In genomic region chr5:80177236-80177635, GRCh38 we compare ENCODE assay signal across 1 cellular context.
TF ChIP-seq lines count a peak whose summit lies in the region.

No MANE protein-coding gene starts in this region.

TF ChIP-seq in K562, 482 proteins besides CTCF, POLR2A, EP300 and RAD21:
- TF ChIP-seq ZBTB33 (CRISPR knock-in tag; IDR thresholded peaks at IDR 0.05) (no peak), MNT (conservative IDR thresholded peaks at IDR 0.05) (no peak), THAP7 (CRISPR knock-in tag; IDR thresholded peaks at IDR 0.05) (no peak), POLR2H (tag; IDR thresholded peaks at IDR 0.05; ENCODE audit: low read depth) (no peak), TCFL5 (CRISPR knock-in tag; conservative IDR thresholded peaks at IDR 0.05) (no peak), TOE1 (IDR thresholded peaks at IDR 0.05; ENCODE audit: borderline replicate concordance) (no peak), TOE1 (CRISPR knock-in tag; IDR thresholded peaks at IDR 0.05; ENCODE audit: borderline replicate concordance, low read depth) (no peak), DEAF1 (CRISPR knock-in tag; IDR thresholded peaks at IDR 0.05) (no peak), CEBPG (CRISPR knock-in tag; IDR thresholded peaks at IDR 0.05) (no peak), CEBPG (tag; conservative IDR thresholded peaks at IDR 0.05 in 1 of 2, IDR thresholded peaks at IDR 0.05 in 1 of 2) (no peak), HINFP (tag; conservative IDR thresholded peaks at IDR 0.05; ENCODE audit: low read depth) (no peak), GATA2 (CRISPR knock-in tag; IDR thresholded peaks at IDR 0.05) (no peak), TEAD1 (CRISPR knock-in tag; IDR thresholded peaks at IDR 0.05) (no peak), AFF4 (CRISPR knock-in tag; IDR thresholded peaks at IDR 0.05) (no peak), CSDE1 (IDR thresholded peaks at IDR 0.05) (no peak), RBM22 (IDR thresholded peaks at IDR 0.05; ENCODE audit: low read depth, low read length, poor library complexity, severe bottlenecking) (no peak), ETS2 (tag; IDR thresholded peaks at IDR 0.05; ENCODE audit: borderline replicate concordance, poor library complexity, severe bottlenecking) (no peak), VEZF1 (CRISPR knock-in tag; IDR thresholded peaks at IDR 0.05) (no peak), FOXM1 (IDR thresholded peaks at IDR 0.05; ENCODE audit: low read depth) (no peak), FOXM1 (CRISPR knock-in tag; IDR thresholded peaks at IDR 0.05; ENCODE audit: low read depth) (no peak), JUNB (CRISPR knock-in tag; conservative IDR thresholded peaks at IDR 0.05) (no peak)
